Comparison of ENCODE assay signal across 1 cellular context in the genomic region with DNA sequence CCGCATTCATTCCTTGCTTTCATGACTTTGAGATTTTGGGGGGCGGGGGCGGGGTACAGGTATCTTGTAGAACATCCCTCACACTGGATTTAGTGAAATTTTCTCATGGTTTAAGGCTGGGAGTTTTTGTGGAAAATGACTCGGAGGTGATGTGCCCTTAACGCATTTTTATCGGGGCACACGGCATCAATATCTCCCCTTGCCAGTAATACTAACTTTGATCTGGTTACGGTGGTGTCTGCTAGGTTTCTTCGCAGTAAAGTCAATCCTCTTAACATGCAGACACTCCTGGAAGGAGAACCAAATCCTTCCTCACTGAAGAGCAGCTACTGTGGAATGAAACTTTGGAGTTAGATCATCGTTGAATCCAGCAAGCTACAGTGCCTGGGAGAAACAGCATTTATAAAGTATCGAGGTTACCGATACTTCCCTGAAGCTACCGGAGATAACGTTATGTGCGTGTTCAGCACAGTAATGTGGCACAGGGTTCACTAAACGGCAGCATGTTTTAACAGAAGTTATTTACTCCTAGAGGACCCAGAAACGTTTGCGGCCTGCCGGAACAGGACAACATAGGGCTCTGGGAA.
TF ChIP-seq lines count a peak whose summit lies in the region.

No MANE protein-coding gene starts in this region.

TF ChIP-seq in HEK293, 187 proteins besides CTCF, POLR2A, EP300 and RAD21 (continued from another document):
- TF ChIP-seq ZEB2 (tag by site-specific recombination; IDR thresholded peaks at IDR 0.05), result 0 out of 2 replicates have a peak, but pooled peaks have one; percentile 27
- TF ChIP-seq GLIS2 (tag by site-specific recombination; IDR thresholded peaks at IDR 0.05), result no peak
